In the genomic region with DNA sequence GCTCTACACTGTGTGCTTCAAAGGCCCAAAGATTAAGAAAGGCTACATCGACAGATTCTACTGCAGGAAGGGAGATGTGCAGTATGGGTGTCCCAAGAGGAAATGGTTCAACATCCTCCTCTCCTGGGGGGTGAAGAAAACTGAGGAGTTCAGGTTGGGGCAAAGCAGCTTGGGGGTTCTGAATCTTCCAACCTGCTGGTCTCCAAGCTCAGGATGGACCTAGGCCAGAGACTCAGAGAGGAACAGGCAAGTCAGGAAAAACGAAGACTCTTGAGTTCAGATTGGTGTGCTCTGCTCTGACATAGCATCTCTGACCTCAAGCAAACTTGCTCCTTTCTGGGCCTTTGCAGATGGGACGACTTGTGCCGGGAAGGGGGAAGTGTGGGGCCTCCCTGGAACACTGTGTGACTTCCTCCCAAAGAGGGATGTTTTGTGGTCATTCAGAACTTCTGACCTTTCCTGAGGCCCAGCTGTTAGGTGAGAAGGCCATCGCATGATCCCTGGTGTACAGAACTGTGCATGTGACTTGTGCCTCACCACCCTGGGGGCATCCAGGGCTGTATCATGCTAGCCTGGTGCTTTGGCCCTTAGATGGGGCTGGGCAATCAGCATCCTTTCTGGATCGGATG, we compare ENCODE assay signal across 14 cellular contexts. TPM values are rescaled to one million over a fixed set of nuclear protein-coding genes. Genes with fewer than 3 reads are reported as not detected.
DNase-seq lines count a peak whose midpoint lies in the region; ATAC-seq and TF ChIP-seq lines count a peak whose summit lies in the region.
"Had no signal": no experiment of that assay in that cellular context is flagged by ENCODE, and none has a peak within 500 bp of the region (broad histone marks: within the 10 kb centered on the region; RNA-seq: fewer than 3 reads in every experiment).

No MANE protein-coding gene starts in this region.

- peak; percentile 72 to 98 (median 89) for TF ChIP-seq EP300 in upper lobe of left lung (IDR thresholded peaks at IDR 0.05)

- TF ChIP-seq POLR2A in upper lobe of left lung (IDR thresholded peaks at IDR 0.05), result peak in 1 of 4 donors; percentile 55

- peak overlapping the region; percentile 85 for H3K27ac Mint-ChIP-seq in osteocyte (ENCODE audit: unreplicated experiment)
- H3K27ac Mint-ChIP-seq: CD4-positive, alpha-beta memory T cell had no signal

- intact Hi-C loops in heart right ventricle (cut with DNase I), result no loop called here

- H3K9me3 Mint-ChIP-seq in osteocyte (ENCODE audit: unreplicated experiment), result no peaks in the 10 kb centered on the region
- H3K9me3 Mint-ChIP-seq: CD4-positive, alpha-beta memory T cell had no signal

- H3K4me1 ChIP-seq in heart right ventricle, result peaks cover 0 to 68% (median 42%) of the 10 kb centered on the region in 9 donors
- H3K4me1 ChIP-seq in upper lobe of left lung, result peaks cover 34 to 72% (median 65%) of the 10 kb centered on the region in 4 donors

- H3K4me3 Mint-ChIP-seq in osteocyte (ENCODE audit: unreplicated experiment), result peak overlapping the region; percentile 35
- H3K4me3 Mint-ChIP-seq: CD4-positive, alpha-beta memory T cell had no signal

- H3K27me3 ChIP-seq in heart right ventricle (no peaks in the 10 kb centered on the region), upper lobe of left lung (no peaks in the 10 kb centered on the region)

- TF ChIP-seq CTCF in heart right ventricle (IDR thresholded peaks at IDR 0.05), result no peak
- no peak for TF ChIP-seq CTCF in osteocyte (IDR thresholded peaks at IDR 0.05)
- TF ChIP-seq CTCF in upper lobe of left lung (IDR thresholded peaks at IDR 0.05), result no peak

- H3K4me1 Mint-ChIP-seq in osteocyte (ENCODE audit: unreplicated experiment), result peaks cover 81% of the 10 kb centered on the region
- H3K4me1 Mint-ChIP-seq: CD4-positive, alpha-beta memory T cell had no signal

- no peak overlapping the region for H3K4me3 ChIP-seq in heart right ventricle
- H3K4me3 ChIP-seq in upper lobe of left lung, result no peak overlapping the region

- H3K27me3 Mint-ChIP-seq in osteocyte (ENCODE audit: unreplicated experiment), result no peaks in the 10 kb centered on the region

- H3K36me3 ChIP-seq in heart right ventricle (no peaks in the 10 kb centered on the region), upper lobe of left lung (no peaks in the 10 kb centered on the region)

- H3K27ac ChIP-seq in angular gyrus (ENCODE audit: low read depth, low read length) (peak overlapping the region; percentile 45), heart right ventricle (peak overlapping the region; percentile 71 to 84 (median 80)), upper lobe of left lung (peak overlapping the region; percentile 81 to 88 (median 82))

- WGBS in heart right ventricle, 2 donors, result 36 to 60% methylated on average over 6 of the region's 6 CpGs
- 54 to 55% methylated on average over 5 to 6 of the region's 6 CpGs for WGBS in upper lobe of left lung, 2 donors

- ATAC-seq in heart right ventricle (peak; percentile 55 to 89 (median 74)), upper lobe of left lung (ENCODE audit: low FRiP score in 2 of 2) (peak in 1 of 2 donors; percentile 69), HG02759 (IDR thresholded peaks at IDR 0.05; ENCODE audit: unreplicated experiment) (no peak)

- peak; percentile 46 to 55 for DNase-seq in heart right ventricle
- no peak for DNase-seq in osteocyte (ENCODE audit: extremely low spot score, unreplicated experiment)
- peak in 1 of 2 donors; percentile 78 for DNase-seq in upper lobe of left lung
- DNase-seq in OCI-M2 (lab: John Stamatoyannopoulos, UW; ENCODE audit: unreplicated experiment), result no peak
- no peak for DNase-seq in activated naive CD4-positive, alpha-beta T cell treated with anti-CD3 and anti-CD28 coated beads, Interleukin-2, amount 50 U/mL, for 16 hours
- no peak for DNase-seq in NCI-H146 treated with DMSO at 0.1 percent for 48 hours (lab: John Stamatoyannopoulos, UW; ENCODE audit: unreplicated experiment)
- DNase-seq: CD4-positive, alpha-beta memory T cell; effector CD4-positive, alpha-beta T cell; hippocampal formation; MM.1S; OCI-M1 had no signal

- H3K36me3 Mint-ChIP-seq in osteocyte (ENCODE audit: unreplicated experiment), result peaks cover 9% of the 10 kb centered on the region
- H3K36me3 Mint-ChIP-seq: CD4-positive, alpha-beta memory T cell had no signal

- H3K9me3 ChIP-seq in heart right ventricle (no peaks in the 10 kb centered on the region), upper lobe of left lung (no peaks in the 10 kb centered on the region)

RNA-seq across cellular contexts. Expression of gene DAAM2, which starts 31.1 kb away (rescaled TPM):
- total RNA-seq in heart right ventricle, result 10 to 100 TPM in 9 of 10 donors, 1 to 10 TPM in 1; 7.7 to 25.9 (median 12.2) TPM
- 10 to 100 TPM in 1 of 2 donors, 1 to 10 TPM in 1; 6.0 to 16.3 TPM for polyA plus RNA-seq in heart right ventricle
- total RNA-seq in osteocyte, result 87.2 and 92.1 TPM in 2 replicates
- 10 to 100 TPM; 21.0 to 81.7 (median 31.9) TPM for total RNA-seq in upper lobe of left lung
- total RNA-seq: activated CD8-positive, alpha-beta memory T cell treated with anti-CD3 and anti-CD28 coated beads for 36 hours; CD4-positive, alpha-beta memory T cell had no signal
- polyA plus RNA-seq: CD4-positive, alpha-beta memory T cell had no signal

Comparison
In these comparisons a context has a peak if more than half of its experiments do, and no peak if none do; other contexts are left out.
1. DNase-seq: peak in heart right ventricle (2 of 2); none in osteocyte (single experiment), OCI-M2 (single experiment), activated naive CD4-positive, alpha-beta T cell treated with anti-CD3 and anti-CD28 coated beads, Interleukin-2, amount 50 U/mL, for 16 hours (single experiment) and NCI-H146 treated with DMSO at 0.1 percent for 48 hours (single experiment).
2. Peak in every context shown above with its lines, with median percentiles within 50 percentile points of each other: H3K27ac ChIP-seq.